In genomic region chr1:230702934-230703678, GRCh38 we compare ENCODE assay signal across 1 cellular context.
TF ChIP-seq lines count a peak whose summit lies in the region.

No MANE protein-coding gene starts in this region.

TF ChIP-seq in HepG2, 621 proteins besides CTCF, POLR2A, EP300 and RAD21 (continued from another document and continues in another):
- TF ChIP-seq CHCHD3 (CRISPR knock-in tag; IDR thresholded peaks at IDR 0.05) (no peak), ZNF354B (CRISPR knock-in tag; IDR thresholded peaks at IDR 0.05) (0 out of 2 replicates have a peak, but pooled peaks have one; percentile 87), ZNF234 (CRISPR knock-in tag; conservative IDR thresholded peaks at IDR 0.05) (no peak), ZNF691 (CRISPR knock-in tag; IDR thresholded peaks at IDR 0.05; ENCODE audit: borderline replicate concordance, low read depth) (peak; percentile 98), HNF1A (IDR thresholded peaks at IDR 0.05; ENCODE audit: low read depth) (peak; percentile 76), HNF1A (CRISPR knock-in tag; IDR thresholded peaks at IDR 0.05; ENCODE audit: borderline replicate concordance) (peak; percentile 95), ZNF329 (CRISPR knock-in tag; IDR thresholded peaks at IDR 0.05; ENCODE audit: low read depth) (no peak; the same call in 1 of the 2 replicates), ZNF747 (CRISPR knock-in tag; IDR thresholded peaks at IDR 0.05; ENCODE audit: borderline replicate concordance) (no peak), KLF9 (CRISPR knock-in tag; IDR thresholded peaks at IDR 0.05; ENCODE audit: low read depth) (no peak), FOXO4 (CRISPR knock-in tag; conservative IDR thresholded peaks at IDR 0.05) (no peak), CC2D1A (CRISPR knock-in tag; IDR thresholded peaks at IDR 0.05) (no peak), ZNF513 (CRISPR knock-in tag; conservative IDR thresholded peaks at IDR 0.05) (no peak), CAMTA2 (CRISPR knock-in tag; IDR thresholded peaks at IDR 0.05; ENCODE audit: borderline replicate concordance) (no peak), ZFP36L2 (CRISPR knock-in tag; IDR thresholded peaks at IDR 0.05) (no peak), PBX2 (CRISPR knock-in tag; IDR thresholded peaks at IDR 0.05) (no peak), USF2 (IDR thresholded peaks at IDR 0.05; ENCODE audit: low read depth, low read length) (no peak), USF2 (CRISPR knock-in tag; IDR thresholded peaks at IDR 0.05; ENCODE audit: borderline replicate concordance) (no peak), SNAI1 (CRISPR knock-in tag; IDR thresholded peaks at IDR 0.05; ENCODE audit: borderline replicate concordance) (no peak; the same call in none of the 2 replicates), AKAP8 (CRISPR knock-in tag; IDR thresholded peaks at IDR 0.05) (peak; percentile 95; the same call in 1 of the 2 replicates), ZNF839 (CRISPR knock-in tag; IDR thresholded peaks at IDR 0.05; ENCODE audit: borderline replicate concordance) (no peak), CHD2 (IDR thresholded peaks at IDR 0.05; ENCODE audit: low read depth, low read length) (no peak), ZSCAN31 (CRISPR knock-in tag; IDR thresholded peaks at IDR 0.05; ENCODE audit: low read depth) (peak; percentile 49; the same call in 1 of the 2 replicates), ARHGAP35 (CRISPR knock-in tag; IDR thresholded peaks at IDR 0.05; ENCODE audit: borderline replicate concordance) (no peak; the same call in 1 of the 2 replicates), SNAPC2 (CRISPR knock-in tag; IDR thresholded peaks at IDR 0.05) (0 out of 2 replicates have a peak, but pooled peaks have one; percentile 92), SP2 (CRISPR knock-in tag; IDR thresholded peaks at IDR 0.05) (no peak), GATAD2A (CRISPR knock-in tag; IDR thresholded peaks at IDR 0.05) (peak; percentile 95), RARG (CRISPR knock-in tag; IDR thresholded peaks at IDR 0.05; ENCODE audit: low read depth) (no peak), ZNF441 (CRISPR knock-in tag; IDR thresholded peaks at IDR 0.05; ENCODE audit: borderline replicate concordance) (peak; percentile 41; the same call in 1 of the 2 replicates), FOXP1 (IDR thresholded peaks at IDR 0.05) (no peak), FOXP1 (CRISPR knock-in tag; IDR thresholded peaks at IDR 0.05) (peak; percentile 86), ZNF609 (CRISPR knock-in tag; IDR thresholded peaks at IDR 0.05; ENCODE audit: borderline replicate concordance) (peak; percentile 98), FIP1L1 (IDR thresholded peaks at IDR 0.05; ENCODE audit: borderline replicate concordance, insufficient read depth, low read depth, low read length) (no peak), PCBP2 (optimal IDR thresholded peaks at IDR 0.05; ENCODE audit: low read depth, low read length, poor library complexity, severe bottlenecking) (no peak), REL (CRISPR knock-in tag; conservative IDR thresholded peaks at IDR 0.05) (no peak), ADNP (CRISPR knock-in tag; IDR thresholded peaks at IDR 0.05) (no peak), NCOR1 (IDR thresholded peaks at IDR 0.05; ENCODE audit: borderline replicate concordance, low read length) (peak; percentile 71; the same call in 1 of the 2 replicates), HMG20A (CRISPR knock-in tag; IDR thresholded peaks at IDR 0.05; ENCODE audit: borderline replicate concordance) (peak; percentile 96), ZNF724P (CRISPR knock-in tag; IDR thresholded peaks at IDR 0.05; ENCODE audit: borderline replicate concordance) (peak; percentile 94), MTERF4 (CRISPR knock-in tag; IDR thresholded peaks at IDR 0.05) (peak; percentile 51; the same call in 1 of the 2 replicates), NFE2L1 (CRISPR knock-in tag; IDR thresholded peaks at IDR 0.05; ENCODE audit: borderline replicate concordance) (no peak), FOXK1 (CRISPR knock-in tag; IDR thresholded peaks at IDR 0.05; ENCODE audit: borderline replicate concordance, low read depth) (peak; percentile 75; the same call in 1 of the 2 replicates), RORA (CRISPR knock-in tag; IDR thresholded peaks at IDR 0.05) (no peak), FOXJ3 (CRISPR knock-in tag; IDR thresholded peaks at IDR 0.05; ENCODE audit: borderline replicate concordance) (peak; percentile 73), ZFP1 (CRISPR knock-in tag; IDR thresholded peaks at IDR 0.05) (peak; percentile 54; the same call in 1 of the 2 replicates), SUZ12 (IDR thresholded peaks at IDR 0.05; ENCODE audit: low read depth, low read length) (no peak), IRX3 (CRISPR knock-in tag; IDR thresholded peaks at IDR 0.05; ENCODE audit: borderline replicate concordance, low read depth) (peak; percentile 91), ZNF562 (CRISPR knock-in tag; IDR thresholded peaks at IDR 0.05; ENCODE audit: borderline replicate concordance) (peak; percentile 47; the same call in 1 of the 2 replicates), KMT2A (CRISPR knock-in tag; IDR thresholded peaks at IDR 0.05) (peak; percentile 80; the same call in 1 of the 2 replicates), ATAD3A (CRISPR knock-in tag; IDR thresholded peaks at IDR 0.05) (no peak), HCFC1 (IDR thresholded peaks at IDR 0.05; ENCODE audit: low read depth, low read length) (no peak), RNF2 (conservative IDR thresholded peaks at IDR 0.05; ENCODE audit: low read depth) (peak; percentile 90), PTBP1 (IDR thresholded peaks at IDR 0.05; ENCODE audit: low read depth, low read length, poor library complexity, severe bottlenecking) (peak; percentile 94), JUNB (CRISPR knock-in tag; IDR thresholded peaks at IDR 0.05; ENCODE audit: borderline replicate concordance) (no peak; the same call in 1 of the 2 replicates)
